Comparison of ENCODE assay signal across 1 cellular context in the genomic region with DNA sequence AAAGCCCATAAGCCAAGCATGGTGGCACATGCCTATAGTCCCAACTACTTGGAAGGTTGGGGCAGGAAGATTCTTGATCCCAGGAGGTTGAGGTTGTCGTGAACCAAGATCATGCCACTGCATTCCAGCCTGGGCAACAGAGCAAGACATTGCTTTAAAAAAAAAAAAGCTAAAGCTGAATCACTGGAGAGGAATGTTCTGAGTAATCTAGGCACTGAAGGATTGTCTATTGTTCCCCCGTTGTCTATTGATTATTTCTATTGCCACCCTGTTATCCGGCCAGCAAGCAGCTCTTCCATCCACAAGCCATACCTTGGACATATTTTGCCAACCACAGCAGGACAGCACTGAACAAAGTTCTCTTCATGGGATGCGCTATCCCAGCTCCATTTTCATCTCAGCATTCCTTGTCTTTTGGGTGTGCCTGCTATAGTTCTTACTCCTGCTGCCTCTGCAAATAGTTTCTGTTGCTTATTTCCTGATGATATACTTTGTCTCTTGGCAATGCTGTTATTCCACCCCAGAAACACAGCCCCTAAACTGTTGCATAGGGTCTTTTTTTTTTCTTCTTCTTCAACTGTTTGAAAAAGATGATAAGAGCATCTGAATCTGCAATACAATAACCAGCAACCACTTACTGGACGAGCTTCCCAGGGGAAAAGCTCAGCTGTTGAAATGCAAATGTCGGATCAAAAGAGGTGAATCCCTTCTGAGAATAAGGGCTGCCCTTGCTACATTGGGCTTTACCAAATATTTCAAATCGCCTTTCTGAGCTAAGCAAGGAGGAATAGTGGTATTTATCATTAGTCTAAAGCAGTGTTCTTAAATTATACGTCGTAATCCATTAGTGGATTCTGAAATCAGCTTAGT.
TF ChIP-seq lines count a peak whose summit lies in the region.

No MANE protein-coding gene starts in this region.

TF ChIP-seq in H1, 55 proteins besides CTCF, POLR2A, EP300 and RAD21 (continued from another document):
- TF ChIP-seq, protein P1, sequence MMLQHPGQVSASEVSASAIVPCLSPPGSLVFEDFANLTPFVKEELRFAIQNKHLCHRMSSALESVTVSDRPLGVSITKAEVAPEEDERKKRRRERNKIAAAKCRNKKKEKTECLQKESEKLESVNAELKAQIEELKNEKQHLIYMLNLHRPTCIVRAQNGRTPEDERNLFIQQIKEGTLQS (IDR thresholded peaks at IDR 0.05; ENCODE audit: insufficient read depth, low read depth, low read length): no peak
- no peak for TF ChIP-seq CEBPB (IDR thresholded peaks at IDR 0.05; ENCODE audit: low read depth, low read length)
- TF ChIP-seq RXRA (IDR thresholded peaks at IDR 0.05; ENCODE audit: insufficient read depth, low read depth, low read length): no peak
- TF ChIP-seq RBBP5 (IDR thresholded peaks at IDR 0.05; ENCODE audit: borderline replicate concordance, low read depth, low read length): no peak
- peak; percentile 41; the same call in 1 of the 2 replicates for TF ChIP-seq POU5F1 (IDR thresholded peaks at IDR 0.05; ENCODE audit: low read depth, low read length)
- no peak for TF ChIP-seq SP4 (IDR thresholded peaks at IDR 0.05; ENCODE audit: low read length)
